Comparison of ENCODE assay signal across 8 cellular contexts in genomic region chr1:32538887-32539583, GRCh38. TPM values are rescaled to one million over a fixed set of nuclear protein-coding genes. Genes with fewer than 3 reads are reported as not detected.
A peak's percentile ranks its signal among the peaks of the same experiment; 100 is the strongest.
DNase-seq lines count a peak whose midpoint lies in the region; ATAC-seq lines count a peak whose summit lies in the region.

Gene ZBTB8A (plus strand): TSS chr1:32539427. CDS start chr1:32592932, 53,505 bp downstream.

- peak within 1 kb of the TSS; percentile 73 for H3K4me3 Mint-ChIP-seq in dendritic cell treated with granulocyte-macrophage colony-stimulating factor and Interleukin-4, amounts not matched to agents 40 ng/mL and 50 ng/mL, for 4 days

- ATAC-seq in left colon = peak; percentile 74

- no peaks in the 10 kb centered on the region for H3K36me3 Mint-ChIP-seq in dendritic cell treated with granulocyte-macrophage colony-stimulating factor and Interleukin-4, amounts not matched to agents 40 ng/mL and 50 ng/mL, for 4 days (ENCODE audit: low read depth)

- intact Hi-C loops in dendritic cell treated with granulocyte-macrophage colony-stimulating factor and Interleukin-4, amounts not matched to agents 40 ng/mL and 50 ng/mL, for 4 days (cut with micrococcal nuclease) = no loop called here
- intact Hi-C loops in left colon (cut with DNase I, micrococcal nuclease) = no loop called here

- peak within 1 kb of the TSS; percentile 76 for H3K27ac Mint-ChIP-seq in dendritic cell treated with granulocyte-macrophage colony-stimulating factor and Interleukin-4, amounts not matched to agents 40 ng/mL and 50 ng/mL, for 4 days

- H3K9me3 Mint-ChIP-seq in dendritic cell treated with granulocyte-macrophage colony-stimulating factor and Interleukin-4, amounts not matched to agents 40 ng/mL and 50 ng/mL, for 4 days = no peaks in the 10 kb centered on the region

- DNase-seq in EL = peak; percentile 67
- peak; percentile 73 for DNase-seq in M059J (ENCODE audit: low read depth)
- DNase-seq in SW480 (ENCODE audit: low spot score) = peak; percentile 82
- DNase-seq in left colon = peak; percentile 57 to 61
- peak; percentile 32 for DNase-seq in stimulated activated CD8-positive, alpha-beta memory T cell treated with anti-CD3 and anti-CD28 coated beads, Interleukin-4, amount 100 ng/mL, for 48 hours
- DNase-seq in HUDEP-2 (lab: John Stamatoyannopoulos, UW; ENCODE audit: unreplicated experiment in 76 of 76) = no peak
- DNase-seq in central memory CD4-positive, alpha-beta T cell = no peak

- H3K27me3 Mint-ChIP-seq in dendritic cell treated with granulocyte-macrophage colony-stimulating factor and Interleukin-4, amounts not matched to agents 40 ng/mL and 50 ng/mL, for 4 days = peaks cover 59% of the 10 kb centered on the region

- peaks cover 37% of the 10 kb centered on the region for H3K4me1 Mint-ChIP-seq in dendritic cell treated with granulocyte-macrophage colony-stimulating factor and Interleukin-4, amounts not matched to agents 40 ng/mL and 50 ng/mL, for 4 days (ENCODE audit: low read depth)

RNA-seq across cellular contexts. Expression of gene ZBTB8A, which starts in this region (rescaled TPM):
- 3.2 and 6.3 TPM in 2 replicates for total RNA-seq in M059J (2014; rRNA removed; shearing (Covaris generic))
- 1 to 10 TPM; 6.0 to 6.7 TPM for total RNA-seq in left colon

Comparison
In these comparisons a context has a peak if more than half of its experiments do, and no peak if none do; other contexts are left out.
1. DNase-seq: peak in EL (single experiment), M059J (single experiment), SW480 (single experiment), left colon (2 of 2) and stimulated activated CD8-positive, alpha-beta memory T cell treated with anti-CD3 and anti-CD28 coated beads, Interleukin-4, amount 100 ng/mL, for 48 hours (single experiment); none in HUDEP-2 (0 of 76) and central memory CD4-positive, alpha-beta T cell (single experiment).